14 cellular contexts compared by ENCODE assay signal in genomic region chrX:45479196-45479834, GRCh38.
A peak's percentile ranks its signal among the peaks of the same experiment; 100 is the strongest.
DNase-seq lines count a peak whose midpoint lies in the region; ATAC-seq, FAIRE-seq and TF ChIP-seq lines count a peak whose summit lies in the region.
"Had no signal": no experiment of that assay in that cellular context is flagged by ENCODE, and none has a peak within 500 bp of the region (broad histone marks: within the 10 kb centered on the region; RNA-seq: fewer than 3 reads in every experiment).

No MANE protein-coding gene starts in this region.

- peaks cover 6% of the 10 kb centered on the region for H3K27me3 Mint-ChIP-seq in activated naive CD8-positive, alpha-beta T cell treated with anti-CD3 and anti-CD28 coated beads, Interleukin-2, amount 50 U/mL, for 24 hours
- peaks cover 11% of the 10 kb centered on the region for H3K27me3 Mint-ChIP-seq in activated naive CD8-positive, alpha-beta T cell treated with anti-CD3 and anti-CD28 coated beads for 36 hours

- intact Hi-C loops in vagina (cut with DNase I) = no loop called here

- H3K9me3 Mint-ChIP-seq in activated naive CD8-positive, alpha-beta T cell treated with anti-CD3 and anti-CD28 coated beads, Interleukin-2, amount 50 U/mL, for 24 hours = peaks cover 6% of the 10 kb centered on the region
- H3K9me3 Mint-ChIP-seq in activated naive CD8-positive, alpha-beta T cell treated with anti-CD3 and anti-CD28 coated beads for 36 hours = no peaks in the 10 kb centered on the region

- DNase-seq in activated naive CD8-positive, alpha-beta T cell treated with anti-CD3 and anti-CD28 coated beads, Interleukin-2, amount 50 U/mL, for 24 hours = no peak
- DNase-seq in activated naive CD8-positive, alpha-beta T cell treated with anti-CD3 and anti-CD28 coated beads for 36 hours = no peak
- peak; percentile 79 for DNase-seq in amniotic stem cell (lab: John Stamatoyannopoulos, UW)
- peak; percentile 63 to 80 for DNase-seq in foreskin keratinocyte
- no peak for DNase-seq in vagina (ENCODE audit: extremely low spot score in 2 of 2)
- DNase-seq in NCI-H2029 treated with DMSO at 0.1 percent for 48 hours (lab: John Stamatoyannopoulos, UW) = no peak
- DNase-seq in H54 (ENCODE audit: insufficient read length, low spot score) = no peak
- DNase-seq: activated CD8-positive, alpha-beta T cell treated with anti-CD3 and anti-CD28 coated beads, Interleukin-2, amount 10 ng/mL, durations not matched to agents 7 days and 5 days; erythroblast; posterior cingulate gyrus had no signal

- ATAC-seq in activated naive CD8-positive, alpha-beta T cell treated with anti-CD3 and anti-CD28 coated beads, Interleukin-2, amount 50 U/mL, for 24 hours = no peak
- ATAC-seq in foreskin keratinocyte (peak; percentile 59), HG03439 (IDR thresholded peaks at IDR 0.05; ENCODE audit: unreplicated experiment) (no peak)
- ATAC-seq: activated CD8-positive, alpha-beta T cell treated with anti-CD3 and anti-CD28 coated beads, Interleukin-2, amount 10 ng/mL, durations not matched to agents 7 days and 5 days had no signal

- peak overlapping the region; percentile 13 for H3K27ac Mint-ChIP-seq in activated naive CD8-positive, alpha-beta T cell treated with anti-CD3 and anti-CD28 coated beads, Interleukin-2, amount 50 U/mL, for 24 hours
- no peak overlapping the region for H3K27ac Mint-ChIP-seq in activated naive CD8-positive, alpha-beta T cell treated with anti-CD3 and anti-CD28 coated beads for 36 hours
- H3K27ac Mint-ChIP-seq: activated CD8-positive, alpha-beta T cell treated with anti-CD3 and anti-CD28 coated beads, Interleukin-2, amount 10 ng/mL, durations not matched to agents 7 days and 5 days; T-helper 1 cell treated with Interleukin-12 subunit alpha and Interleukin-12 subunit beta and Interleukin-4 antibody, amounts not matched to agents 30 μg/mL and 1 μg/mL, for 36 hours had no signal

- H3K27me3 ChIP-seq in foreskin keratinocyte (no peaks in the 10 kb centered on the region), vagina (no peaks in the 10 kb centered on the region)

- H3K36me3 ChIP-seq in vagina = no peaks in the 10 kb centered on the region
- H3K36me3 ChIP-seq: HAP-1 had no signal

- no peaks in the 10 kb centered on the region for H3K9me3 ChIP-seq in vagina
- H3K9me3 ChIP-seq: HAP-1 had no signal

- TF ChIP-seq CTCF in foreskin keratinocyte (conservative IDR thresholded peaks at IDR 0.05) (no peak), vagina (IDR thresholded peaks at IDR 0.05) (no peak)

- no peak overlapping the region for H3K4me3 ChIP-seq in vagina
- H3K4me3 ChIP-seq: HAP-1 had no signal

- H3K4me1 ChIP-seq in foreskin keratinocyte (peaks cover 25% of the 10 kb centered on the region), vagina (peaks cover 8% of the 10 kb centered on the region)
- H3K4me1 ChIP-seq: HAP-1 had no signal

- TF ChIP-seq POLR2A in vagina (IDR thresholded peaks at IDR 0.05) (no peak), H54 (IDR thresholded peaks at IDR 0.05; ENCODE audit: low read depth, low read length) (no peak)

- no peak for FAIRE-seq in H54 (lab: Jason Lieb, UNC)
- FAIRE-seq: A204.1 had no signal

- peak overlapping the region; percentile 100 for H3K27ac ChIP-seq in foreskin keratinocyte
- peak overlapping the region; percentile 37 for H3K27ac ChIP-seq in vagina

- peaks cover 10% of the 10 kb centered on the region for H3K4me1 Mint-ChIP-seq in activated naive CD8-positive, alpha-beta T cell treated with anti-CD3 and anti-CD28 coated beads, Interleukin-2, amount 50 U/mL, for 24 hours
- no peaks in the 10 kb centered on the region for H3K4me1 Mint-ChIP-seq in activated naive CD8-positive, alpha-beta T cell treated with anti-CD3 and anti-CD28 coated beads for 36 hours

- H3K4me3 Mint-ChIP-seq in activated naive CD8-positive, alpha-beta T cell treated with anti-CD3 and anti-CD28 coated beads, Interleukin-2, amount 50 U/mL, for 24 hours = no peak overlapping the region
- no peak overlapping the region for H3K4me3 Mint-ChIP-seq in activated naive CD8-positive, alpha-beta T cell treated with anti-CD3 and anti-CD28 coated beads for 36 hours
- H3K4me3 Mint-ChIP-seq: activated CD8-positive, alpha-beta T cell treated with anti-CD3 and anti-CD28 coated beads, Interleukin-2, amount 10 ng/mL, durations not matched to agents 7 days and 5 days; T-helper 1 cell treated with Interleukin-12 subunit alpha and Interleukin-12 subunit beta and Interleukin-4 antibody, amounts not matched to agents 30 μg/mL and 1 μg/mL, for 36 hours had no signal

- no peaks in the 10 kb centered on the region for H3K36me3 Mint-ChIP-seq in activated naive CD8-positive, alpha-beta T cell treated with anti-CD3 and anti-CD28 coated beads, Interleukin-2, amount 50 U/mL, for 24 hours (ENCODE audit: low read depth)
- H3K36me3 Mint-ChIP-seq in activated naive CD8-positive, alpha-beta T cell treated with anti-CD3 and anti-CD28 coated beads for 36 hours = no peaks in the 10 kb centered on the region

Comparison
In these comparisons a context has a peak if more than half of its experiments do, and no peak if none do; other contexts are left out.
1. DNase-seq: peak in amniotic stem cell (single experiment) and foreskin keratinocyte (2 of 2); none in activated naive CD8-positive, alpha-beta T cell treated with anti-CD3 and anti-CD28 coated beads, Interleukin-2, amount 50 U/mL, for 24 hours (single experiment), activated naive CD8-positive, alpha-beta T cell treated with anti-CD3 and anti-CD28 coated beads for 36 hours (single experiment), vagina (0 of 2), NCI-H2029 treated with DMSO at 0.1 percent for 48 hours (single experiment) and H54 (single experiment).